In genomic region chr18:7429831-7430230, GRCh38 we compare ENCODE assay signal across 27 cellular contexts.
"Had no signal": no experiment of that assay in that cellular context is flagged by ENCODE, and none has a peak within 500 bp of the region (broad histone marks: within the 10 kb centered on the region; RNA-seq: fewer than 3 reads in every experiment).

No MANE protein-coding gene starts in this region.

- H3K4me3 Mint-ChIP-seq: activated CD4-positive, alpha-beta memory T cell treated with anti-CD3 and anti-CD28 coated beads, Interleukin-2, amount 10 ng/mL, durations not matched to agents 7 days and 5 days; activated CD4-positive, alpha-beta T cell treated with anti-CD3 and anti-CD28 coated beads, Interleukin-2, amount 10 ng/mL, durations not matched to agents 7 days and 5 days; activated naive CD8-positive, alpha-beta T cell treated with anti-CD3 and anti-CD28 coated beads for 36 hours; activated naive CD8-positive, alpha-beta T cell treated with anti-CD3 and anti-CD28 coated beads, Interleukin-2, amount 50 U/mL, for 24 hours; activated T-cell treated with anti-CD3 and anti-CD28 coated beads, Interleukin-2, amount 50 U/mL, for 24 hours; activated T-cell treated with anti-CD3 and anti-CD28 coated beads, Interleukin-2, amount 50 U/mL, for 72 hours; WTC11 had no signal

- H3K4me1 Mint-ChIP-seq: activated CD4-positive, alpha-beta memory T cell treated with anti-CD3 and anti-CD28 coated beads, Interleukin-2, amount 10 ng/mL, durations not matched to agents 7 days and 5 days; activated CD4-positive, alpha-beta T cell treated with anti-CD3 and anti-CD28 coated beads, Interleukin-2, amount 10 ng/mL, durations not matched to agents 7 days and 5 days; activated naive CD8-positive, alpha-beta T cell treated with anti-CD3 and anti-CD28 coated beads for 36 hours; activated naive CD8-positive, alpha-beta T cell treated with anti-CD3 and anti-CD28 coated beads, Interleukin-2, amount 50 U/mL, for 24 hours; WTC11 had no signal

- H3K4me3 ChIP-seq: adrenal gland, body of pancreas, colonic mucosa, esophagus squamous epithelium, gastroesophageal sphincter had no signal

- H3K36me3 ChIP-seq: adrenal gland, colonic mucosa, esophagus squamous epithelium, gastroesophageal sphincter had no signal

- H3K9me3 ChIP-seq: adrenal gland, colonic mucosa, esophagus squamous epithelium, gastroesophageal sphincter had no signal

- H3K27ac ChIP-seq: adrenal gland, body of pancreas, colonic mucosa, epithelial cell of prostate, esophagus squamous epithelium, gastroesophageal sphincter had no signal

- ATAC-seq: activated naive CD8-positive, alpha-beta T cell treated with anti-CD3 and anti-CD28 coated beads, Interleukin-2, amount 50 U/mL, for 24 hours; activated T-cell treated with anti-CD3 and anti-CD28 coated beads, Interleukin-2, amount 50 U/mL, for 72 hours; body of pancreas; gastroesophageal sphincter; WTC11 had no signal

- H3K27me3 ChIP-seq: adrenal gland, body of pancreas, colonic mucosa, esophagus squamous epithelium, gastroesophageal sphincter had no signal

- H3K27me3 Mint-ChIP-seq: activated CD4-positive, alpha-beta memory T cell treated with anti-CD3 and anti-CD28 coated beads, Interleukin-2, amount 10 ng/mL, durations not matched to agents 7 days and 5 days; activated CD4-positive, alpha-beta T cell treated with anti-CD3 and anti-CD28 coated beads, Interleukin-2, amount 10 ng/mL, durations not matched to agents 7 days and 5 days; activated naive CD8-positive, alpha-beta T cell treated with anti-CD3 and anti-CD28 coated beads for 36 hours; activated naive CD8-positive, alpha-beta T cell treated with anti-CD3 and anti-CD28 coated beads, Interleukin-2, amount 50 U/mL, for 24 hours; activated T-cell treated with anti-CD3 and anti-CD28 coated beads, Interleukin-2, amount 50 U/mL, for 24 hours had no signal

- H3K9me3 Mint-ChIP-seq: activated CD4-positive, alpha-beta T cell treated with anti-CD3 and anti-CD28 coated beads, Interleukin-2, amount 10 ng/mL, durations not matched to agents 7 days and 5 days had no signal

- H3K27ac Mint-ChIP-seq: activated CD4-positive, alpha-beta memory T cell treated with anti-CD3 and anti-CD28 coated beads, Interleukin-2, amount 10 ng/mL, durations not matched to agents 7 days and 5 days; activated CD4-positive, alpha-beta T cell treated with anti-CD3 and anti-CD28 coated beads, Interleukin-2, amount 10 ng/mL, durations not matched to agents 7 days and 5 days; activated naive CD8-positive, alpha-beta T cell treated with anti-CD3 and anti-CD28 coated beads for 36 hours; activated naive CD8-positive, alpha-beta T cell treated with anti-CD3 and anti-CD28 coated beads, Interleukin-2, amount 50 U/mL, for 24 hours; activated T-cell treated with anti-CD3 and anti-CD28 coated beads, Interleukin-2, amount 50 U/mL, for 24 hours; activated T-cell treated with anti-CD3 and anti-CD28 coated beads, Interleukin-2, amount 50 U/mL, for 72 hours; WTC11 had no signal

- H3K4me1 ChIP-seq: adrenal gland, body of pancreas, colonic mucosa, esophagus squamous epithelium, gastroesophageal sphincter had no signal

- DNase-seq: activated CD4-positive, alpha-beta memory T cell treated with anti-CD3 and anti-CD28 coated beads, Interleukin-2, amount 10 ng/mL, durations not matched to agents 7 days and 5 days; activated CD4-positive, alpha-beta T cell treated with anti-CD3 and anti-CD28 coated beads for 1 hour; activated CD4-positive, alpha-beta T cell treated with anti-CD3 and anti-CD28 coated beads for 4 hours; activated CD4-positive, alpha-beta T cell treated with anti-CD3 and anti-CD28 coated beads, Interleukin-2, amount 10 ng/mL, durations not matched to agents 7 days and 5 days; activated CD4-positive, alpha-beta T cell treated with anti-CD3 and anti-CD28 coated beads, Interleukin-2, amount 50 U/mL, for 4 hours; activated CD8-positive, alpha-beta memory T cell treated with anti-CD3 and anti-CD28 coated beads, Interleukin-2, amount 50 U/mL, for 48 hours; activated gamma-delta T cell; activated naive CD4-positive, alpha-beta T cell; activated naive CD4-positive, alpha-beta T cell treated with anti-CD3 and anti-CD28 coated beads, Interleukin-2, amount 50 U/mL, for 16 hours; activated naive CD8-positive, alpha-beta T cell treated with anti-CD3 and anti-CD28 coated beads for 36 hours; activated naive CD8-positive, alpha-beta T cell treated with anti-CD3 and anti-CD28 coated beads, Interleukin-2, amount 50 U/mL, for 24 hours; activated T-cell treated with anti-CD3 and anti-CD28 coated beads for 4 hours; activated T-cell treated with anti-CD3 and anti-CD28 coated beads, Interleukin-2, amount 50 U/mL, for 24 hours; activated T-cell treated with anti-CD3 and anti-CD28 coated beads, Interleukin-2, amount 50 U/mL, for 72 hours; amygdala; aorta; body of pancreas; caudate nucleus; colonic mucosa; effector CD8-positive, alpha-beta T cell; esophagus squamous epithelium; foreskin melanocyte; T-helper 2 cell had no signal

- H3K36me3 Mint-ChIP-seq: activated naive CD8-positive, alpha-beta T cell treated with anti-CD3 and anti-CD28 coated beads for 36 hours; WTC11 had no signal
